8 cellular contexts compared by ENCODE assay signal in the genomic region with DNA sequence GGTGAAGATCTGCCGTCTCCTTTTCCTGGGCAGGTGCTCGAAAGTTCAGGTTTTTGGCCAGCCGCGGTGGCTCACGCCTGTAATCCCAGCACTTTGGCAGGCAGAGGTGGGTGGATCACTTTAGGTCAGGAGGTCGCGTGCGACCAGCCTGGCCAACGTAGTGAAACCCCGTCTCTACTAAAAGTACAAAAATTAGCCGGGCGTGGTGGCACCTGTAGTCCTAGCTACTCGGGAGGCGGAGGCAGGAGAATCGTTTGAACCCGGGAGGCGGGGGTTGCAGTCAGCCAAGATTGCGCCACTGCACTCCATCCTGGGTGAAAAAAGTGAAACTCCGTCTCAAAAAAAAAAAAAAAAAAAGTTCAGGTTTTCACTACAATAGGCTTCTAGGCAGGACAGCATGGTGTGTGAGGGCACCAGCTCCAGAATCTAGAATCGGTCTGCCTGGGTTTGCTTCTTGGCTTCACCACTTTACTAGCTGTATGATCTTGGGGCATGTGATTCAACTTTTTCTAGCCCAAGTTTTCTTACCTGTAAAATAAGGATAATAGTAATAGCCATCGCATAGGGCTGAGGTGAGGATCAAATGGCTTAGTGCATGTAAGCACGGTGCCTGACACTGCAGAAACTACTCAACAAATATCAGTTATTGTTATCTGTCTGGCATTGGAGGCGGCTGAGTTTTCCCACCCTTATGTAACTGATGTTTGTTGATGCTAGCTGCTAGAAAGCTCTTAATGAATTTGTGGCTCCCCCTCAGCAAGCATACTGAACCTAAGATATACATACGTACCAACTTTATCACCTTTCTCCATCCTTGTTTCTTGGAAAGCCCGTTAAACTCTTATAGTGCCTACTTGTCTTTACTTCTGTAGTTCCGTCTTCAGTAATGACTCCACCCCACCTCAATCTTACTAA. TPM values are rescaled to one million over a fixed set of nuclear protein-coding genes. Genes with fewer than 3 reads are reported as not detected.
DNase-seq lines count a peak whose midpoint lies in the region; ATAC-seq and TF ChIP-seq lines count a peak whose summit lies in the region.

No MANE protein-coding gene starts in this region.

- peaks cover 38% of the 10 kb centered on the region for H3K4me1 Mint-ChIP-seq in mesothelial cell of epicardium

- H3K27ac ChIP-seq in ACC112 (ENCODE audit: low read depth, low read length) (peak overlapping the region; percentile 98), HUES48 (ENCODE audit: low read depth, low read length) (peak overlapping the region; percentile 89), brain microvascular endothelial cell (peak overlapping the region; percentile 97)

- peak overlapping the region; percentile 98 for H3K4me3 ChIP-seq in ACC112 (ENCODE audit: low read depth, low read length)
- H3K4me3 ChIP-seq in HUES48 (ENCODE audit: low read depth, low read length) = peak overlapping the region; percentile 87
- peak overlapping the region; percentile 94 for H3K4me3 ChIP-seq in brain microvascular endothelial cell (ENCODE audit: low read depth, low read length)

- peaks cover 27% of the 10 kb centered on the region for H3K4me1 ChIP-seq in ACC112 (ENCODE audit: control insufficient read depth, insufficient read depth, low read length, unreplicated experiment)
- peaks cover 14% of the 10 kb centered on the region; the same call in 1 of the 2 replicates for H3K4me1 ChIP-seq in HUES48 (ENCODE audit: control insufficient read depth, insufficient read depth, low read length)

- TF ChIP-seq CTCF in brain microvascular endothelial cell (IDR thresholded peaks at IDR 0.05; ENCODE audit: low read depth, low read length, missing control alignments) (no peak), mesothelial cell of epicardium (IDR thresholded peaks at IDR 0.05; ENCODE audit: unreplicated experiment) (no peak)

- H3K4me3 Mint-ChIP-seq in mesothelial cell of epicardium = peak overlapping the region; percentile 85

- peak overlapping the region; percentile 89 for H3K27ac Mint-ChIP-seq in mesothelial cell of epicardium

- DNase-seq in brain microvascular endothelial cell (no peak), mesothelial cell of epicardium (ENCODE audit: low spot score in 2 of 2, unreplicated experiment in 2 of 2) (no peak), islet precursor cell (no peak), NOMO-1 (lab: John Stamatoyannopoulos, UW; ENCODE audit: unreplicated experiment in 2 of 2) (no peak)

- H3K9me3 ChIP-seq in HUES48 (ENCODE audit: control insufficient read depth, insufficient read depth, low read length) = no peaks in the 10 kb centered on the region

- H3K27me3 ChIP-seq in ACC112 (ENCODE audit: insufficient read depth, low read length) (no peaks in the 10 kb centered on the region), HUES48 (ENCODE audit: control insufficient read depth, insufficient read depth, low read length) (no peaks in the 10 kb centered on the region), brain microvascular endothelial cell (replicated peaks) (no peaks in the 10 kb centered on the region)

- in situ Hi-C loops in brain microvascular endothelial cell (cut with HindIII; ENCODE audit: low pct_ligation_motif_present, low sequenced_read_pairs) = no loop called here

- no peaks in the 10 kb centered on the region for H3K9me3 Mint-ChIP-seq in mesothelial cell of epicardium

- no peak overlapping the region for H2AFZ ChIP-seq in ACC112 (ENCODE audit: low read length, unreplicated experiment)

- peak overlapping the region; percentile 97 for H3K9ac ChIP-seq in HUES48 (ENCODE audit: low read depth, low read length)

- H3K36me3 ChIP-seq in ACC112 (ENCODE audit: insufficient read depth, low read length) (peaks cover 9% of the 10 kb centered on the region; the same call in 1 of the 2 replicates), HUES48 (ENCODE audit: control insufficient read depth, insufficient read depth, low read length) (peaks cover 28% of the 10 kb centered on the region), brain microvascular endothelial cell (replicated peaks) (peaks cover 10% of the 10 kb centered on the region)

- H3K79me2 ChIP-seq in ACC112 (ENCODE audit: control insufficient read depth, insufficient read depth, low read length, unreplicated experiment) = peaks cover 64% of the 10 kb centered on the region

- ATAC-seq in HG03439 (IDR thresholded peaks at IDR 0.05; ENCODE audit: unreplicated experiment) = no peak
- ATAC-seq in GM18868 (IDR thresholded peaks at IDR 0.05; ENCODE audit: unreplicated experiment) = no peak

- peaks cover 4% of the 10 kb centered on the region for H3K36me3 Mint-ChIP-seq in mesothelial cell of epicardium

- H3K27me3 Mint-ChIP-seq in mesothelial cell of epicardium (ENCODE audit: low read depth) = no peaks in the 10 kb centered on the region

RNA-seq across cellular contexts. Expression of gene PSMD12, which starts 1.3 kb away (rescaled TPM):
- total RNA-seq in mesothelial cell of epicardium = 41.7 to 45.3 TPM (median 44.4 TPM) in 3 replicates

RNA-seq across cellular contexts. Expression of gene PITPNC1, which starts 12.0 kb away (rescaled TPM):
- total RNA-seq in mesothelial cell of epicardium = 18.3 to 19.9 TPM (median 19.5 TPM) in 3 replicates
